In the genomic region with DNA sequence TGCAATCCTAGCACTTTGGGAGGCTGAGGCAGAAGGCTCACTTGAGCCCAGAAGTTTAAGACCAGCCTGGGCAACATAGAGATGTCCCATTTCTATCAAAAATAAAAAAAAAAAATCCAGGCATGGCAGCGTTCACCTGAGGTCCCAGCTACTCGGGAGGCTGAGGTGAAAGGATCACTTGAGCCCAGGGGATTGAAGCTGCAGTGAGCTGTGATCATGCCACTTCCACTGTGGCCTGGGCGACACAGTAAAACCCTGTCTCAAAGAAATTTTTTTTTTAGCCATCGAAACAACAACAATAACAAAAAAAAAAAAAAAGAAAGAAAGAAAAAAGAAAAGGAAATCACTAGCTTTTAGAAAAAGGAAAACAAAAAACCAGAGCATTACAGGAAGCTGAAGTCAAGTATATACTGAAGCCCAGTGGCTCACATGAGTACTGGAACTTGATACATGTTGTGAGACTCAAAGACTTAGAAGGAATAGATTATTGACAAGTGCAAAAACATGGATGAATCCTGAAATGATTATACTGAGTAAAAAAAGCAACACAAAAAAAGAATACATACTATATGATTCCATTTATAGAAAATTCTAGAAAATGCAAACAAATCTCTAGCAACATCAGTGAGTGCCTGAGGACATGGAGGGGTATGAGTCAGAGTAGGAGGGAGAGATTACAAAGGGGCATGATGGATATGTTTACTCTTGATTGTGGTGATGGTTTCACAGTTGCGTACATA, we compare ENCODE assay signal across 10 cellular contexts. TPM values are rescaled to one million over a fixed set of nuclear protein-coding genes. Genes with fewer than 3 reads are reported as not detected.
DNase-seq lines count a peak whose midpoint lies in the region; ATAC-seq, FAIRE-seq and TF ChIP-seq lines count a peak whose summit lies in the region.
"Had no signal": no experiment of that assay in that cellular context is flagged by ENCODE, and none has a peak within 500 bp of the region (broad histone marks: within the 10 kb centered on the region; RNA-seq: fewer than 3 reads in every experiment).

No MANE protein-coding gene starts in this region.

- H3K27ac ChIP-seq in DND-41 (ENCODE audit: low read length) (no peak overlapping the region), OCI-LY3 (ENCODE audit: low read length) (no peak overlapping the region), endothelial cell of umbilical vein (ENCODE audit: insufficient read depth, low read depth, low read length) (no peak overlapping the region)

- H3K9me3 Mint-ChIP-seq in CD14-positive monocyte, result peaks cover 0 to 8% (median 6%) of the 10 kb centered on the region in 7 donors

- dilution Hi-C loops in endothelial cell of umbilical vein (cut with MboI; ENCODE audit: extremely low pct_ligation_motif_present, low sequenced_read_pairs), result no loop called here

- H3K4me3 ChIP-seq in DND-41 (ENCODE audit: low read depth in 1 of 2, low read length in 2 of 2) (no peak overlapping the region), OCI-LY3 (ENCODE audit: low read length) (no peak overlapping the region), endothelial cell of umbilical vein (replicated peaks in 1 of 3; ENCODE audit: insufficient read depth in 1 of 3, low read depth in 1 of 3, low read length in 3 of 3) (no peak overlapping the region)

- peaks cover 3% of the 10 kb centered on the region for H3K9me3 ChIP-seq in DND-41 (ENCODE audit: insufficient read depth, low read length, severe bottlenecking)
- no peaks in the 10 kb centered on the region for H3K9me3 ChIP-seq in OCI-LY3 (ENCODE audit: insufficient read depth, low read length)
- H3K9me3 ChIP-seq in endothelial cell of umbilical vein (replicated peaks; ENCODE audit: control insufficient read depth, insufficient read depth, low read length), result no peaks in the 10 kb centered on the region

- no peak; the same call in 2 of the 3 replicates for ATAC-seq in DND-41 (ENCODE audit: insufficient read depth, low read depth)
- ATAC-seq in GM19395 (IDR thresholded peaks at IDR 0.05; ENCODE audit: unreplicated experiment), result peak; percentile 39
- no peak for ATAC-seq in GM19351 (IDR thresholded peaks at IDR 0.05; ENCODE audit: unreplicated experiment)

- no peak for FAIRE-seq in endothelial cell of umbilical vein (lab: Jason Lieb, UNC)

- H3K4me1 ChIP-seq in DND-41 (ENCODE audit: insufficient read depth, low read length), result peaks cover 8% of the 10 kb centered on the region
- peaks cover 48% of the 10 kb centered on the region for H3K4me1 ChIP-seq in OCI-LY3 (ENCODE audit: low read length)
- no peaks in the 10 kb centered on the region for H3K4me1 ChIP-seq in endothelial cell of umbilical vein (ENCODE audit: control insufficient read depth, extremely low read depth, insufficient read depth, low read length)

- H3K9me1 ChIP-seq in endothelial cell of umbilical vein (replicated peaks; ENCODE audit: control insufficient read depth, extremely low read depth, insufficient read depth, low read length), result no peaks in the 10 kb centered on the region

- intact Hi-C loops in endothelial cell of umbilical vein (cut with micrococcal nuclease) (loop anchor here (10.0 kb wide), 1 partner anchor 438 kb away; a partner anchor contains a TSS), CD14-positive monocyte (cut with micrococcal nuclease) (loop anchor here (10.0 kb wide), 1 partner anchor 128 kb away; a partner anchor contains a TSS)

- peaks cover 0 to 3% (median 0%) of the 10 kb centered on the region in 3 donors for H3K27me3 Mint-ChIP-seq in CD14-positive monocyte (ENCODE audit: low read depth in 3 of 3)
- H3K27me3 Mint-ChIP-seq: naive B cell had no signal

- H2AFZ ChIP-seq in DND-41 (ENCODE audit: low read depth, low read length) (no peak overlapping the region), OCI-LY3 (ENCODE audit: low read depth, low read length) (no peak overlapping the region), endothelial cell of umbilical vein (ENCODE audit: low read depth, low read length) (no peak overlapping the region)

- H4K20me1 ChIP-seq in DND-41 (ENCODE audit: insufficient read depth, low read length) (no peaks in the 10 kb centered on the region), OCI-LY3 (ENCODE audit: insufficient read depth, low read length) (no peaks in the 10 kb centered on the region), endothelial cell of umbilical vein (replicated peaks; ENCODE audit: control insufficient read depth, extremely low read depth, insufficient read depth, low read length) (no peaks in the 10 kb centered on the region)

- H3K9ac ChIP-seq in DND-41 (ENCODE audit: low read depth, low read length) (no peak overlapping the region), OCI-LY3 (ENCODE audit: low read length) (no peak overlapping the region), endothelial cell of umbilical vein (replicated peaks; ENCODE audit: extremely low read depth, insufficient read depth, low read length) (no peak overlapping the region)

- no peak for TF ChIP-seq POLR2A in endothelial cell of umbilical vein (IDR thresholded peaks at IDR 0.05; ENCODE audit: low read depth, low read length)

- H3K36me3 Mint-ChIP-seq in CD14-positive monocyte, result no peaks in the 10 kb centered on the region
- H3K36me3 Mint-ChIP-seq: naive B cell had no signal

- POLR2A ChIA-PET in endothelial cell of umbilical vein (lab: Charles Lee), result no interaction called here

- H3K27me3 ChIP-seq in DND-41 (ENCODE audit: insufficient read depth, low read length, poor library complexity) (no peaks in the 10 kb centered on the region), OCI-LY3 (ENCODE audit: low read depth, low read length) (no peaks in the 10 kb centered on the region), endothelial cell of umbilical vein (ENCODE audit: control insufficient read depth in 2 of 2, insufficient read depth in 2 of 2, low read length in 2 of 2) (no peaks in the 10 kb centered on the region)

- H3K4me3 Mint-ChIP-seq in CD14-positive monocyte, result no peak overlapping the region

- DNase-seq in DND-41 (no peak), endothelial cell of umbilical vein (ENCODE audit: low read depth, low spot score) (peak; percentile 5), COR-L47 (lab: John Stamatoyannopoulos, UW) (no peak), CD14-positive monocyte (ENCODE audit: low spot score) (no peak), DMS153 treated with DMSO at 0.1 percent for 48 hours (lab: John Stamatoyannopoulos, UW; ENCODE audit: unreplicated experiment) (no peak)
- DNase-seq: hypothalamus, naive B cell had no signal

- BruUV-seq in endothelial cell of umbilical vein (replicated peaks; lab: Mats Ljungman, UMichigan), result no TSS peak

- H3K4me1 Mint-ChIP-seq in CD14-positive monocyte, result peaks cover 2% of the 10 kb centered on the region

- no peaks in the 10 kb centered on the region for H3K79me2 ChIP-seq in DND-41 (ENCODE audit: insufficient read depth, low read length)
- no peaks in the 10 kb centered on the region for H3K79me2 ChIP-seq in OCI-LY3 (ENCODE audit: low read length)
- H3K79me2 ChIP-seq in endothelial cell of umbilical vein (ENCODE audit: control insufficient read depth, insufficient read depth, low read length), result no peaks in the 10 kb centered on the region

- TF ChIP-seq CTCF in DND-41 (IDR thresholded peaks at IDR 0.05; ENCODE audit: borderline replicate concordance, extremely low read depth, low read length, poor library complexity, severe bottlenecking), result peak; percentile 11
- TF ChIP-seq CTCF in OCI-LY3 (IDR thresholded peaks at IDR 0.05; ENCODE audit: low read depth, low read length), result peak; percentile 12
- no peak for TF ChIP-seq CTCF in endothelial cell of umbilical vein (IDR thresholded peaks at IDR 0.05; ENCODE audit: extremely low read depth in 1 of 2, insufficient read depth in 1 of 2, low read depth in 1 of 2, low read length in 2 of 2)
- no peak for TF ChIP-seq CTCF in CD14-positive monocyte (IDR thresholded peaks at IDR 0.05)

- H3K36me3 ChIP-seq in DND-41 (ENCODE audit: insufficient read depth, low read length), result no peaks in the 10 kb centered on the region
- H3K36me3 ChIP-seq in OCI-LY3 (replicated peaks; ENCODE audit: low read depth, low read length), result no peaks in the 10 kb centered on the region
- no peaks in the 10 kb centered on the region for H3K36me3 ChIP-seq in endothelial cell of umbilical vein (ENCODE audit: control insufficient read depth in 2 of 2, extremely low read depth in 1 of 2, insufficient read depth in 2 of 2, low read length in 2 of 2)

- H3K27ac Mint-ChIP-seq in CD14-positive monocyte, result no peak overlapping the region

- CTCF ChIA-PET in endothelial cell of umbilical vein (lab: Charles Lee), result interaction anchor here (0.9 to 1.4 kb wide), 3 partner anchors 10 to 573 kb away, joined by 3 read pairs; no protein-coding TSS in a partner anchor

- H3K4me2 ChIP-seq in DND-41 (ENCODE audit: insufficient read depth, low read length), result no peak overlapping the region
- H3K4me2 ChIP-seq in OCI-LY3 (ENCODE audit: low read length), result peak overlapping the region; percentile 32
- no peak overlapping the region for H3K4me2 ChIP-seq in endothelial cell of umbilical vein (ENCODE audit: insufficient read depth, low read length)

TF ChIP-seq in endothelial cell of umbilical vein, 7 proteins besides CTCF, POLR2A, EP300 and RAD21:
- TF ChIP-seq FOS (IDR thresholded peaks at IDR 0.05; ENCODE audit: borderline replicate concordance, insufficient read depth, low read length), result peak; percentile 17
- TF ChIP-seq, protein P1, sequence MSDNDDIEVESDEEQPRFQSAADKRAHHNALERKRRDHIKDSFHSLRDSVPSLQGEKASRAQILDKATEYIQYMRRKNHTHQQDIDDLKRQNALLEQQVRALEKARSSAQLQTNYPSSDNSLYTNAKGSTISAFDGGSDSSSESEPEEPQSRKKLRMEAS (IDR thresholded peaks at IDR 0.05; ENCODE audit: insufficient read depth, insufficient read length), result no peak
TF ChIP-seq in endothelial cell of umbilical vein: peak in this region for 1.

RNA-seq across cellular contexts. Expression of a gene that starts 6.1 kb away (rescaled TPM):
- 20.7 and 22.2 TPM in 2 replicates for total RNA-seq in endothelial cell of umbilical vein
- polyA plus RNA-seq in endothelial cell of umbilical vein (6.4 and 7.2 TPM in 2 replicates), CD14-positive monocyte (10 to 100 TPM; 63.3 to 75.3 TPM)
- 10.3 and 12.1 TPM in 2 replicates for polyA plus RNA-seq in endothelial cell of umbilical vein (2011; cell fraction: cytosol; rRNA removed)
- 16.0 and 19.8 TPM in 2 replicates for polyA plus RNA-seq in endothelial cell of umbilical vein (2011; cell fraction: nucleus; rRNA removed)
- 11.9 and 12.9 TPM in 2 replicates for polyA plus RNA-seq in endothelial cell of umbilical vein (2012)
- polyA minus RNA-seq in endothelial cell of umbilical vein, result 54.0 and 54.1 TPM in 2 replicates
- 10.2 TPM for polyA minus RNA-seq in endothelial cell of umbilical vein (2011; cell fraction: cytosol; rRNA and poly(A)+ RNA removed)
- polyA minus RNA-seq in endothelial cell of umbilical vein (2011; cell fraction: nucleus; rRNA and poly(A)+ RNA removed), result 71.6 and 112 TPM in 2 replicates

Comparison
In these comparisons a context has a peak if more than half of its experiments do, and no peak if none do; other contexts are left out.
1. CTCF ChIP-seq: peak in DND-41 (single experiment) and OCI-LY3 (single experiment); none in endothelial cell of umbilical vein (0 of 2) and CD14-positive monocyte (single experiment).